4 cellular contexts compared by ENCODE assay signal in genomic region chr2:228649876-228650275, GRCh38.
"Had no signal": no experiment of that assay in that cellular context is flagged by ENCODE, and none has a peak within 500 bp of the region (broad histone marks: within the 10 kb centered on the region; RNA-seq: fewer than 3 reads in every experiment).

No MANE protein-coding gene starts in this region.

- H3K27ac Mint-ChIP-seq: GM23338, H9 had no signal

- DNase-seq: H9, HCEC 1CT, IMR-90 had no signal

- ATAC-seq: GM23338 had no signal

- H3K4me2 ChIP-seq: GM23338 had no signal

- H3K4me1 Mint-ChIP-seq: GM23338, H9 had no signal

- H3K9me3 Mint-ChIP-seq: GM23338, H9 had no signal

- H3K4me3 Mint-ChIP-seq: GM23338, H9 had no signal

- H3K4me3 ChIP-seq: GM23338 had no signal

- H2AFZ ChIP-seq: GM23338 had no signal
